9 cellular contexts compared by ENCODE assay signal in the genomic region with DNA sequence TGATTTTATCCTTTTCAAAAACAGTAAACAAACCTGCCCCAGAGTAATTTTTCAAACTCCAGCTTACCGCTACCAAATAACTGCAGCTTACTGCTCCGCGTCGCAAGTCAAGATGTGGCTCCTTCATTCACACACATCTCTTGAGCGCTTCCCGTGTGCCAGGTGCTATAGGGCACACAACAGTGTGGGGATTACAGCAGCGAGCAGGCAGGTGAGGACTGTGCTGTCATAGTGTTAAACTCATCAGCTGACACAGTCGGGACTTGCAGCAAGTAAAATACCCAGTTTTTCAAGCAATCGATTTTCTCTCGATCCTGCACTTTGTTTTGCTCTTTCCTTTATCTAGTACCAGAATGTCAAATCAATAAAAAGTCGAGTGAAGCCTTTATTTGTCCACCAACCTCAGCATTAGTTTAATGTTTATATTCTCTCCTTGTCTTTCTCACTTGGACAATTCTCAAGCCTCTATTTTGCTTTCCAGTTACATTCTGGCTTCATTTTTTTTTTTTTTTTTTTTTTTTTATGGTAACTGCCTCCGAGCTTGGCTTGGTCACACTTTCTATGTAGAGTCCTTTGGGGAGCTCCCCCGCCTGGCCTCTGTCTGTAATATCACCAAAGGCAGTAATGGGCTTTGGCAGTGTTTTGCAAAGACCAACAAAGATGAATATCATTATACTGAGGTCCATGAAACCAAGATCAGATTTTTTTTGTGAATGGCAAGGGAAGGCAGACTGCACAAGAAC. TPM values are rescaled to one million over a fixed set of nuclear protein-coding genes. Genes with fewer than 3 reads are reported as not detected.
DNase-seq lines count a peak whose midpoint lies in the region; ATAC-seq and TF ChIP-seq lines count a peak whose summit lies in the region.
"Had no signal": no experiment of that assay in that cellular context is flagged by ENCODE, and none has a peak within 500 bp of the region (broad histone marks: within the 10 kb centered on the region; RNA-seq: fewer than 3 reads in every experiment).

No MANE protein-coding gene starts in this region.

- DNase-seq in AG09319 (ENCODE audit: extremely low read depth, low read depth), result no peak
- DNase-seq in NCI-H2029 treated with DMSO at 0.1 percent for 48 hours (lab: John Stamatoyannopoulos, UW), result peak; percentile 15
- DNase-seq in activated CD4-positive, alpha-beta T cell treated with anti-CD3 and anti-CD28 coated beads, Interleukin-2, amount 50 U/mL, for 1 hour, result peak; percentile 2
- DNase-seq in ovary, result peak; percentile 11 to 51 (median 23)

- H3K4me1 ChIP-seq in gastroesophageal sphincter (peaks cover 0 to 22% (median 0%) of the 10 kb centered on the region in 3 donors), ovary (ENCODE audit: insufficient read depth) (no peaks in the 10 kb centered on the region)

- TF ChIP-seq POLR2A in gastroesophageal sphincter (IDR thresholded peaks at IDR 0.05), result no peak
- TF ChIP-seq POLR2A in ovary (IDR thresholded peaks at IDR 0.05), result no peak

- 42 to 45% methylated on average over 10 to 13 of the region's 13 CpGs for WGBS in gastroesophageal sphincter (ENCODE audit: low coverage in 1 of 2), 2 donors
- 49 to 64% (median 53%) methylated on average over 13 of the region's 13 CpGs for WGBS in ovary, 3 donors

- no peak for TF ChIP-seq EP300 in gastroesophageal sphincter (IDR thresholded peaks at IDR 0.05)
- no peak for TF ChIP-seq EP300 in ovary (IDR thresholded peaks at IDR 0.05)

- H3K4me3 ChIP-seq in gastroesophageal sphincter, result peak overlapping the region; percentile 36 to 48
- H3K4me3 ChIP-seq in ovary, result no peak overlapping the region
- H3K4me3 ChIP-seq: skin epidermis had no signal

- peak; percentile 66 for TF ChIP-seq CTCF in AG09319 (IDR thresholded peaks at IDR 0.05; ENCODE audit: low read depth, low read length)
- TF ChIP-seq CTCF in gastroesophageal sphincter (IDR thresholded peaks at IDR 0.05), result peak; percentile 38 to 66 (median 54)
- no peak for TF ChIP-seq CTCF in ovary (IDR thresholded peaks at IDR 0.05)

- H3K27ac ChIP-seq in gastroesophageal sphincter, result peak overlapping the region; percentile 15 to 71 (median 62)
- no peak overlapping the region for H3K27ac ChIP-seq in ovary
- H3K27ac ChIP-seq: skin epidermis had no signal

- H3K27me3 ChIP-seq in gastroesophageal sphincter, result no peaks in the 10 kb centered on the region
- no peaks in the 10 kb centered on the region for H3K27me3 ChIP-seq in ovary

- H3K9me3 ChIP-seq in gastroesophageal sphincter, result no peaks in the 10 kb centered on the region
- no peaks in the 10 kb centered on the region for H3K9me3 ChIP-seq in ovary

- H3K36me3 ChIP-seq in gastroesophageal sphincter (no peaks in the 10 kb centered on the region), ovary (no peaks in the 10 kb centered on the region)

- ATAC-seq in GM18508 (IDR thresholded peaks at IDR 0.05; ENCODE audit: insufficient read depth, unreplicated experiment), result peak; percentile 55
- ATAC-seq in HG02885 (IDR thresholded peaks at IDR 0.05; ENCODE audit: poor library complexity, unreplicated experiment), result peak; percentile 95
- ATAC-seq in gastroesophageal sphincter, result peak; percentile 70
- ATAC-seq in HG03097 (IDR thresholded peaks at IDR 0.05; ENCODE audit: low FRiP score, unreplicated experiment), result no peak

- intact Hi-C loops in ovary (cut with DNase I), result no loop called here

RNA-seq across cellular contexts. Expression of a gene that starts 8.3 kb away (rescaled TPM):
- total RNA-seq in gastroesophageal sphincter (10 to 100 TPM; 21.8 to 69.1 (median 25.9) TPM), ovary (under 1 TPM in 1 of 7 donors, not detected in 6; 0.23 TPM)
- under 1 TPM; 0.11 to 0.37 TPM for polyA plus RNA-seq in ovary

RNA-seq across cellular contexts. Expression of a gene that starts 42.4 kb away (rescaled TPM):
- total RNA-seq in gastroesophageal sphincter, result 10 to 100 TPM; 32.6 to 73.1 (median 57.5) TPM
- 10 to 100 TPM; 41.7 to 89.3 (median 63.8) TPM for total RNA-seq in ovary
- 10 to 100 TPM; 18.5 to 39.0 TPM for polyA plus RNA-seq in ovary

Comparison
In these comparisons a context has a peak if more than half of its experiments do, and no peak if none do; other contexts are left out.
1. CTCF ChIP-seq: peak in AG09319 (single experiment) and gastroesophageal sphincter (4 of 4); none in ovary (0 of 3).
2. H3K27ac ChIP-seq: peak in gastroesophageal sphincter (4 of 4); none in ovary (0 of 2).
3. RNA of a gene that starts 8.3 kb away (total RNA-seq): 21.8 to 69.1 TPM in gastroesophageal sphincter; 0.23 TPM in ovary; every median in the first group is over 10 times any median in the second.